ENCODE assay signal across 8 cellular contexts in genomic region chr10:92573091-92573797, GRCh38. TPM values are rescaled to one million over a fixed set of nuclear protein-coding genes. Genes with fewer than 3 reads are reported as not detected.
DNase-seq lines count a peak whose midpoint lies in the region; ATAC-seq and TF ChIP-seq lines count a peak whose summit lies in the region.

No MANE protein-coding gene starts in this region.

- TF ChIP-seq CTCF in WI38 (IDR thresholded peaks at IDR 0.05; ENCODE audit: low read depth, low read length) (no peak; the same call in 1 of the 2 replicates), coronary artery (IDR thresholded peaks at IDR 0.05) (no peak), left lung (IDR thresholded peaks at IDR 0.05) (peak in 1 of 2 donors; percentile 39)

- peaks cover 4 to 39% of the 10 kb centered on the region in 2 donors for H3K4me1 ChIP-seq in left lung

- no peaks in the 10 kb centered on the region for H3K9me3 ChIP-seq in left lung

- H3K27me3 ChIP-seq in left lung: no peaks in the 10 kb centered on the region

- H3K4me3 ChIP-seq in WI38 (ENCODE audit: low read depth, low read length) (peak overlapping the region; percentile 88), coronary artery (peak overlapping the region; percentile 89), left lung (peak overlapping the region; percentile 91 to 92)

- H3K36me3 ChIP-seq in left lung: no peaks in the 10 kb centered on the region

- intact Hi-C loops in left lung (cut with DNase I): loop anchor here in 1 of 2 donors (5.0 kb wide), 1 partner anchor 56 kb away; no protein-coding TSS in a partner anchor

- DNase-seq in SHP77 (lab: John Stamatoyannopoulos, UW) (peak; percentile 13 to 15), SHP77 treated with DMSO at 0.1 percent for 48 hours (lab: John Stamatoyannopoulos, UW) (no peak), HuH-7 (ENCODE audit: low spot score) (peak; percentile 21), coronary artery (ENCODE audit: low spot score) (peak; percentile 77), left lung (no peak), globus pallidus (ENCODE audit: low spot score) (no peak)
- peak; percentile 30 for DNase-seq in stimulated activated CD8-positive, alpha-beta memory T cell treated with anti-CD3 and anti-CD28 coated beads, Interleukin-12 subunit alpha, Interleukin-12 subunit beta, amount 100 ng/mL, for 4 hours (ENCODE audit: low read depth)

- peak overlapping the region; percentile 84 to 98 for H3K27ac ChIP-seq in coronary artery
- peak overlapping the region; percentile 95 to 96 for H3K27ac ChIP-seq in left lung

- peak; percentile 44 for ATAC-seq in left lung

RNA-seq across cellular contexts. Expression of gene IDE, which starts 0.6 kb away (rescaled TPM):
- 10 to 100 TPM; 41.2 to 50.2 TPM for total RNA-seq in left lung

RNA-seq across cellular contexts. Expression of gene KIF11, which starts 19.7 kb away (rescaled TPM):
- 1 to 10 TPM; 3.0 to 7.3 TPM for total RNA-seq in left lung

Comparison
In these comparisons a context has a peak if more than half of its experiments do, and no peak if none do; other contexts are left out.
1. DNase-seq: peak in SHP77 (2 of 2), HuH-7 (single experiment), coronary artery (single experiment) and stimulated activated CD8-positive, alpha-beta memory T cell treated with anti-CD3 and anti-CD28 coated beads, Interleukin-12 subunit alpha, Interleukin-12 subunit beta, amount 100 ng/mL, for 4 hours (single experiment); none in SHP77 treated with DMSO at 0.1 percent for 48 hours (single experiment), left lung (0 of 2) and globus pallidus (single experiment).
2. Peak in every context shown above with its lines, with median percentiles within 50 percentile points of each other: H3K4me3 ChIP-seq.